18 cellular contexts compared by ENCODE assay signal in the genomic region with DNA sequence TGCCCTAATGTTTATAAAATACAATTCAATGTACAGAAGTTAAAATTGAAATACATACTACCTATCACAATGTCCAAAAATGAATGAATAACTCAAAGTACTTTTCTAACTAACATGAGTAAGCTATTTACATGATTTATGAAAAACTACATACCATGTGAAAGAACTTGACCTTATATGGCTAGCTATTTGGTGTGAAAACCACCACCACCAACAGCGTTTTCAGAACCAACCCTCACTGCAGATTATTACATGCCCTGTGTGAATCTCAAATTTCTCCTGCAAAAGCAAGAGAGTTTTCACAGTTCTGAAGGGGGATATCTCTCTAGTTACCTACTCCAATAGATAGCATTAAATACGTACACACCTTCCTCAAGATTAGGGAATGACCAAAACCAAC.
"Had no signal": no experiment of that assay in that cellular context is flagged by ENCODE, and none has a peak within 500 bp of the region (broad histone marks: within the 10 kb centered on the region; RNA-seq: fewer than 3 reads in every experiment).

No MANE protein-coding gene starts in this region.

- H3K27ac ChIP-seq: adrenal gland had no signal

- H3K36me3 ChIP-seq: adrenal gland, MG63 had no signal

- H3K4me1 Mint-ChIP-seq: activated naive CD8-positive, alpha-beta T cell treated with anti-CD3 and anti-CD28 coated beads, Interleukin-2, amount 10 ng/mL, durations not matched to agents 7 days and 5 days had no signal

- ATAC-seq: activated CD4-positive, CD25-positive, alpha-beta regulatory T cell treated with anti-CD3 and anti-CD28 coated beads, Interleukin-2, amount 50 U/mL, for 24 hours; activated CD8-positive, alpha-beta T cell treated with anti-CD3 and anti-CD28 coated beads for 36 hours; activated T-cell treated with anti-CD3 and anti-CD28 coated beads, Interleukin-2, amount 50 U/mL, for 72 hours; PC-3 had no signal

- H3K27me3 ChIP-seq: adrenal gland had no signal

- H3K27ac Mint-ChIP-seq: activated CD8-positive, alpha-beta T cell treated with anti-CD3 and anti-CD28 coated beads for 36 hours; activated naive CD8-positive, alpha-beta T cell treated with anti-CD3 and anti-CD28 coated beads, Interleukin-2, amount 10 ng/mL, durations not matched to agents 7 days and 5 days; activated T-cell treated with anti-CD3 and anti-CD28 coated beads, Interleukin-2, amount 50 U/mL, for 72 hours; activated T-helper 2 cell treated with anti-CD3 and anti-CD28 coated beads, Interferon-gamma antibody, Interleukin-2, Interleukin-4, amounts not matched to agents 10 μg/mL and 5 μg/mL and 100 μg/mL, durations not matched to agents 14 hours and 24 hours and 36 hours; T-helper 1 cell treated with Interleukin-12 subunit alpha and Interleukin-12 subunit beta and Interleukin-4 antibody, amounts not matched to agents 30 μg/mL and 1 μg/mL, for 36 hours had no signal

- H3K27me3 Mint-ChIP-seq: activated CD8-positive, alpha-beta T cell treated with anti-CD3 and anti-CD28 coated beads for 36 hours had no signal

- H3K36me3 Mint-ChIP-seq: activated naive CD8-positive, alpha-beta T cell treated with anti-CD3 and anti-CD28 coated beads, Interleukin-2, amount 10 ng/mL, durations not matched to agents 7 days and 5 days had no signal

- H3K4me3 ChIP-seq: adrenal gland, MG63 had no signal

- DNase-seq: activated CD4-positive, alpha-beta T cell treated with anti-CD3 and anti-CD28 coated beads for 4 hours; activated CD8-positive, alpha-beta memory T cell treated with anti-CD3 and anti-CD28 coated beads, Interleukin-2, amount 50 U/mL, for 4 hours; activated CD8-positive, alpha-beta T cell treated with anti-CD3 and anti-CD28 coated beads for 36 hours; activated naive CD4-positive, alpha-beta T cell treated with anti-CD3 and anti-CD28 coated beads, Interleukin-2, amount 50 U/mL, for 16 hours; activated naive CD8-positive, alpha-beta T cell treated with anti-CD3 and anti-CD28 coated beads, Interleukin-2, amount 10 ng/mL, durations not matched to agents 7 days and 5 days; activated T-cell treated with anti-CD3 and anti-CD28 coated beads, Interleukin-2, amount 50 U/mL, for 72 hours; anterior cingulate cortex; central memory CD4-positive, alpha-beta T cell; NCI-H1105 treated with DMSO at 0.1 percent for 48 hours; NCI-H1436 treated with DMSO at 0.1 percent for 48 hours; NCI-H2081; SHP77 treated with DMSO at 0.1 percent for 48 hours had no signal

- H3K9me3 ChIP-seq: adrenal gland had no signal

- H3K4me3 Mint-ChIP-seq: activated CD8-positive, alpha-beta T cell treated with anti-CD3 and anti-CD28 coated beads for 36 hours; activated naive CD8-positive, alpha-beta T cell treated with anti-CD3 and anti-CD28 coated beads, Interleukin-2, amount 10 ng/mL, durations not matched to agents 7 days and 5 days; activated T-cell treated with anti-CD3 and anti-CD28 coated beads, Interleukin-2, amount 50 U/mL, for 72 hours; T-helper 1 cell treated with Interleukin-12 subunit alpha and Interleukin-12 subunit beta and Interleukin-4 antibody, amounts not matched to agents 30 μg/mL and 1 μg/mL, for 36 hours had no signal
